In genomic region chr2:83376731-83377130, GRCh38 we compare ENCODE assay signal across 8 cellular contexts.
"Had no signal": no experiment of that assay in that cellular context is flagged by ENCODE, and none has a peak within 500 bp of the region (broad histone marks: within the 10 kb centered on the region; RNA-seq: fewer than 3 reads in every experiment).

No MANE protein-coding gene starts in this region.

- DNase-seq: GDM1, GF-D8 had no signal

- H3K4me3 ChIP-seq: GM12878 had no signal

- ATAC-seq: GM12878 had no signal

- FAIRE-seq: G401.6, GM12878, GM12891, GM12892, GM18507, GM19239 had no signal
